ENCODE assay signal across 10 cellular contexts in the genomic region with DNA sequence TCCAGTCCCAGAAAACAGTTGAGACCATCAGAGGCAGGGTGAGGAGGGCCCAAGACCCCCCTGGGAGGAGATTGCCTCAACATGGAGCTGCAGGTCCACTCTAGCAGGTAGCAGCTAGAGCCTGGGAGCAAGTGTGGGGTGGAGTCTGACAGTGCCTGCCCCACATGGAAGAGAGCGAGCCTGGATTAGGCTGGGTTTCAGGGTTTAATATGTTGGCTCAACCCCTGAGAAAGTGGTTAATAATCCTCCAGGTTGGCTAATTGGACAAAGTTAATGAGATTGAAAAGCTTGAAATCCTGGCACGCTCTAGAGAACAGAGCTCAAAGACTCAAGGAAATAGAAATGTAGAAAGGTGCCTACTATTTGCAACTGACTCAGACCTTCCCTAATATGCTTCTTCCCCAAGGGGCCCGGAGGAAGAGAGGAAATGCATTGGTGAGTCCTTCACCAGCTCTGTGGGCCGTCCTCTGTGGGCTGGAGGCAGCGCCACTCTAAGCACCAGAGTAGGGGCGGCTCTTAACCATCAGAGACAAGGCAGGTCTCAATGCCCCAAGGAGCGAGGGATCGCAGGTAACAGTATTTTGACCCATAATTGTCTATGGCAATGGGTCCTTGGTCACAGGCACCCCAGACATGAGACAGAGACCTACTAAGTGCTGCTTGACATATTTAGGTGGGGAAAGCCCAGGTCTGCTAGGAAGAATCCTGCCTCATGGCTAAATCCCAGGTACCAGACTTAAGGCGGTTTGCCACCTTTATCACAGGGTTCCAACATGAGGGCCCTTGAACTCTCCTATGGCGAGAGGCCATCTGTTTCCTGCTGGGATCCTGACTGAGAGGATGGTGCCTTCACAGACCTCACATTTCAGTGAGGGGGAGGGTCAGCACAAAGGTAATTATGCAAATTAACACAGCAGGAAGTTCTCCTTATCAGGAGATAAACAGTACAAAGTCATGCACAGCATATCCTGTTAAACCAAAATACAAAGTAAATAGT. TPM values are rescaled to one million over a fixed set of nuclear protein-coding genes. Genes with fewer than 3 reads are reported as not detected.
DNase-seq lines count a peak whose midpoint lies in the region; ATAC-seq, FAIRE-seq and TF ChIP-seq lines count a peak whose summit lies in the region.
"Had no signal": no experiment of that assay in that cellular context is flagged by ENCODE, and none has a peak within 500 bp of the region (broad histone marks: within the 10 kb centered on the region; RNA-seq: fewer than 3 reads in every experiment).

No MANE protein-coding gene starts in this region.

- H3K36me3 Mint-ChIP-seq in endothelial cell (ENCODE audit: low read depth, unreplicated experiment), result no peaks in the 10 kb centered on the region

- H3K4me3 ChIP-seq in liver (ENCODE audit: low read depth in 1 of 3, low read length in 3 of 3), result no peak overlapping the region
- no peak overlapping the region for H3K4me3 ChIP-seq in HepG2 (replicated peaks in 1 of 3; ENCODE audit: insufficient read depth in 1 of 3, low read depth in 2 of 3, low read length in 3 of 3)
- H3K4me3 ChIP-seq in upper lobe of right lung, result no peak overlapping the region
- no peak overlapping the region for H3K4me3 ChIP-seq in MG63
- H3K4me3 ChIP-seq: HAP-1 had no signal

- H3K4me1 ChIP-seq in liver (ENCODE audit: control insufficient read depth in 4 of 4, insufficient read depth in 4 of 4, low read length in 3 of 4) (peaks cover 14 to 21% (median 16%) of the 10 kb centered on the region in 4 donors), HepG2 (ENCODE audit: insufficient read depth, low read length) (peaks cover 7% of the 10 kb centered on the region), upper lobe of right lung (peaks cover 14% of the 10 kb centered on the region)
- H3K4me1 ChIP-seq: HAP-1 had no signal

- ATAC-seq in HepG2 (no peak), upper lobe of right lung (peak; percentile 61), SK-N-SH treated with all-trans-retinoic acid at 6 μM for 48 hours (no peak), HG03442 (IDR thresholded peaks at IDR 0.05; ENCODE audit: unreplicated experiment) (no peak)

- TF ChIP-seq RAD21 in liver (IDR thresholded peaks at IDR 0.05) (peak in 1 of 2 donors; percentile 16), HepG2 (CRISPR knock-in tag; IDR thresholded peaks at IDR 0.05) (no peak)

- H3K4me2 ChIP-seq in HepG2 (ENCODE audit: low read depth, low read length), result no peak overlapping the region

- no peak overlapping the region for H3K4me3 Mint-ChIP-seq in endothelial cell (ENCODE audit: unreplicated experiment)

- TF ChIP-seq CTCF in liver (IDR thresholded peaks at IDR 0.05; ENCODE audit: low read depth, low read length, missing input control) (no peak), HepG2 (CRISPR knock-in tag; IDR thresholded peaks at IDR 0.05) (no peak), endothelial cell (IDR thresholded peaks at IDR 0.05; ENCODE audit: unreplicated experiment) (no peak), upper lobe of right lung (IDR thresholded peaks at IDR 0.05) (no peak)

- H3K4me1 Mint-ChIP-seq in endothelial cell (ENCODE audit: unreplicated experiment), result peaks cover 36% of the 10 kb centered on the region

- intact Hi-C loops in HepG2 (cut with micrococcal nuclease; ENCODE audit: unreplicated experiment) (no loop called here), upper lobe of right lung (cut with DNase I) (no loop called here)

- no peaks in the 10 kb centered on the region for H3K9me3 Mint-ChIP-seq in endothelial cell (ENCODE audit: unreplicated experiment)

- CTCF ChIA-PET in HepG2 (lab: Yijun Ruan, JAX; ENCODE audit: low intra/inter-chr PET ratio, low total read pairs), result no interaction called here

- no peaks in the 10 kb centered on the region for H3K79me2 ChIP-seq in HepG2 (ENCODE audit: insufficient read depth, low read length)

- 59% methylated on average over 10 of the region's 10 CpGs for WGBS in liver
- WGBS in HepG2 (ENCODE audit: low lambda C conversion rate), result 57% methylated on average over 10 of the region's 10 CpGs

- no peak for TF ChIP-seq EP300 in HepG2 (IDR thresholded peaks at IDR 0.05; ENCODE audit: low read depth in 2 of 2, low read length in 2 of 2)
- no peak for TF ChIP-seq EP300 in HepG2 (CRISPR knock-in tag; IDR thresholded peaks at IDR 0.05; ENCODE audit: borderline replicate concordance)

- peaks cover 6% of the 10 kb centered on the region for H3K27me3 Mint-ChIP-seq in endothelial cell (ENCODE audit: unreplicated experiment)

- no peak for DNase-seq in HepG2 (ENCODE audit: low spot score)
- peak; percentile 93 to 96 for DNase-seq in NCI-H524 (lab: John Stamatoyannopoulos, UW)
- DNase-seq in endothelial cell (ENCODE audit: low spot score), result no peak
- no peak for DNase-seq in upper lobe of right lung
- no peak for DNase-seq in MG63
- DNase-seq: nucleus accumbens had no signal

- H2AFZ ChIP-seq in HepG2 (ENCODE audit: low read length), result no peak overlapping the region

- no peaks in the 10 kb centered on the region for H4K20me1 ChIP-seq in HepG2 (ENCODE audit: insufficient read depth, low read length)

- H3K9ac ChIP-seq in liver (ENCODE audit: low read depth in 1 of 2, low read length in 2 of 2) (no peak overlapping the region), HepG2 (ENCODE audit: insufficient read depth, low read depth, low read length) (no peak overlapping the region)

- in situ Hi-C loops in HepG2 (cut with HindIII; ENCODE audit: extremely low pct_ligation_motif_present, low pct_unique_long_range_greater_than_20kb), result no loop called here

- no peak for TF ChIP-seq POLR2A in HepG2 (IDR thresholded peaks at IDR 0.05; ENCODE audit: insufficient read depth in 1 of 2, low read depth in 2 of 2, low read length in 2 of 2)

- H3K27me3 ChIP-seq in liver (ENCODE audit: control insufficient read depth in 4 of 4, insufficient read depth in 4 of 4, low read length in 3 of 4), result no peaks in the 10 kb centered on the region
- peaks cover 0 to 1% of the 10 kb centered on the region in 2 experiments; a peak in 1 of 5 replicates for H3K27me3 ChIP-seq in HepG2 (ENCODE audit: control insufficient read depth in 1 of 2, insufficient read depth in 2 of 2, low read length in 2 of 2)
- H3K27me3 ChIP-seq in upper lobe of right lung, result no peaks in the 10 kb centered on the region
- no peaks in the 10 kb centered on the region for H3K27me3 ChIP-seq in MG63

- no TSS peak for BruUV-seq in HepG2 (replicated peaks; lab: Mats Ljungman, UMichigan)

- POLR2A ChIA-PET in HepG2 (lab: Yijun Ruan, JAX), result no interaction called here

- H3K9me3 ChIP-seq in liver (ENCODE audit: control insufficient read depth in 4 of 4, low read length in 3 of 4), result no peaks in the 10 kb centered on the region
- no peaks in the 10 kb centered on the region for H3K9me3 ChIP-seq in HepG2 (ENCODE audit: low read length)
- H3K9me3 ChIP-seq in upper lobe of right lung, result no peaks in the 10 kb centered on the region
- no peaks in the 10 kb centered on the region for H3K9me3 ChIP-seq in MG63
- H3K9me3 ChIP-seq: HAP-1 had no signal

- H3K27ac Mint-ChIP-seq in endothelial cell (ENCODE audit: unreplicated experiment), result peak overlapping the region; percentile 62

- H3K36me3 ChIP-seq in liver (ENCODE audit: control insufficient read depth in 4 of 4, insufficient read depth in 3 of 4, low read depth in 1 of 4, low read length in 3 of 4) (no peaks in the 10 kb centered on the region), HepG2 (replicated peaks in 1 of 2; ENCODE audit: control insufficient read depth in 1 of 2, insufficient read depth in 2 of 2, low read length in 2 of 2) (no peaks in the 10 kb centered on the region), upper lobe of right lung (no peaks in the 10 kb centered on the region), MG63 (no peaks in the 10 kb centered on the region)
- H3K36me3 ChIP-seq: HAP-1 had no signal

- H3K27ac ChIP-seq in liver (ENCODE audit: low read depth in 1 of 2, low read length in 2 of 2) (peak overlapping the region; percentile 0 to 4), HepG2 (ENCODE audit: extremely low read length, insufficient read depth, low read length) (no peak overlapping the region), upper lobe of right lung (peak overlapping the region; percentile 18)

- FAIRE-seq in HepG2 (lab: Jason Lieb, UNC), result no peak

RNA-seq across cellular contexts. Expression of gene RSPH1, which starts 33.8 kb away (rescaled TPM):
- under 1 TPM; 0.09 to 0.17 TPM for total RNA-seq in liver
- polyA plus RNA-seq in liver, result under 1 TPM in 1 of 2 donors, not detected in 1; 0.16 TPM
- total RNA-seq in HepG2 (2016; rRNA removed; fragmentation: Illumina TruSeq; extraction: Trizol), result not detected in 2 replicates
- not detected in 2 replicates for total RNA-seq in HepG2 (2016; cell fraction: cytosol; rRNA removed; fragmentation: Illumina TruSeq; extraction: Trizol; ENCODE audit: low read depth)
- total RNA-seq in HepG2 (2016; cell fraction: insoluble cytoplasmic fraction; rRNA removed; fragmentation: Illumina TruSeq; extraction: Trizol), result not detected in 2 replicates
- total RNA-seq in HepG2 (2016; cell fraction: membrane; rRNA removed; fragmentation: Illumina TruSeq; extraction: Trizol), result not detected in 2 replicates
- total RNA-seq in HepG2 (2016; cell fraction: nucleus; rRNA removed; fragmentation: Illumina TruSeq; extraction: Trizol), result not detected in 2 replicates
- polyA plus RNA-seq in HepG2 (2011; rRNA removed), result not detected in 2 replicates
- polyA plus RNA-seq in HepG2 (2011; cell fraction: cytosol; rRNA removed), result not detected in 2 replicates
- not detected in 2 replicates for polyA plus RNA-seq in HepG2 (2011; cell fraction: nucleus; rRNA removed)
- not detected in 2 replicates for polyA plus RNA-seq in HepG2 (2012)
- not detected in 2 replicates for polyA plus RNA-seq in HepG2 (2016; cell fraction: cytosol; fragmentation: Illumina TruSeq; extraction: Trizol; ENCODE audit: low read depth)
- not detected in 2 replicates for polyA plus RNA-seq in HepG2 (2016; cell fraction: insoluble cytoplasmic fraction; fragmentation: Illumina TruSeq; extraction: Trizol; ENCODE audit: low read depth)
- not detected in 2 replicates for polyA plus RNA-seq in HepG2 (2016; cell fraction: membrane; fragmentation: Illumina TruSeq; extraction: Trizol; ENCODE audit: low read depth)
- not detected in 2 replicates for polyA plus RNA-seq in HepG2 (2016; cell fraction: nucleus; fragmentation: Illumina TruSeq; extraction: Trizol; ENCODE audit: insufficient read depth, low read depth)
- polyA minus RNA-seq in HepG2 (2011; rRNA and poly(A)+ RNA removed; ENCODE audit: low replicate concordance), result not detected in 2 replicates
- not detected in 2 replicates for polyA minus RNA-seq in HepG2 (2011; cell fraction: cytosol; rRNA and poly(A)+ RNA removed)
- not detected in 2 replicates for polyA minus RNA-seq in HepG2 (2011; cell fraction: nucleus; rRNA and poly(A)+ RNA removed)
- 0.82 TPM for total RNA-seq in endothelial cell (ENCODE audit: unreplicated experiment)
- 0.84 TPM for total RNA-seq in upper lobe of right lung
- total RNA-seq in MG63 (2014; rRNA removed; shearing (Covaris generic); ENCODE audit: low replicate concordance), result not detected in 2 replicates

RNA-seq across cellular contexts. Expression of gene SLC37A1, which starts 51.5 kb away (rescaled TPM):
- total RNA-seq in liver, result 1 to 10 TPM; 6.1 to 7.2 TPM
- 1 to 10 TPM; 2.0 to 2.4 TPM for polyA plus RNA-seq in liver
- 0.17 and 0.40 TPM in 2 replicates for total RNA-seq in HepG2 (2016; rRNA removed; fragmentation: Illumina TruSeq; extraction: Trizol)
- total RNA-seq in HepG2 (2016; cell fraction: cytosol; rRNA removed; fragmentation: Illumina TruSeq; extraction: Trizol; ENCODE audit: low read depth), result 0.18 TPM in 1 of 2 replicates, not detected in the other
- 0.10 and 0.28 TPM in 2 replicates for total RNA-seq in HepG2 (2016; cell fraction: insoluble cytoplasmic fraction; rRNA removed; fragmentation: Illumina TruSeq; extraction: Trizol)
- total RNA-seq in HepG2 (2016; cell fraction: membrane; rRNA removed; fragmentation: Illumina TruSeq; extraction: Trizol), result 0.31 and 0.48 TPM in 2 replicates
- 0.31 and 0.34 TPM in 2 replicates for total RNA-seq in HepG2 (2016; cell fraction: nucleus; rRNA removed; fragmentation: Illumina TruSeq; extraction: Trizol)
- 0.14 and 0.22 TPM in 2 replicates for polyA plus RNA-seq in HepG2 (2011; rRNA removed)
- 0.12 and 0.14 TPM in 2 replicates for polyA plus RNA-seq in HepG2 (2011; cell fraction: cytosol; rRNA removed)
- polyA plus RNA-seq in HepG2 (2011; cell fraction: nucleus; rRNA removed), result 0.19 and 0.29 TPM in 2 replicates
- 0.13 and 0.28 TPM in 2 replicates for polyA plus RNA-seq in HepG2 (2012)
- 0.18 and 0.58 TPM in 2 replicates for polyA plus RNA-seq in HepG2 (2016; cell fraction: cytosol; fragmentation: Illumina TruSeq; extraction: Trizol; ENCODE audit: low read depth)
- 0.12 and 0.25 TPM in 2 replicates for polyA plus RNA-seq in HepG2 (2016; cell fraction: insoluble cytoplasmic fraction; fragmentation: Illumina TruSeq; extraction: Trizol; ENCODE audit: low read depth)
- polyA plus RNA-seq in HepG2 (2016; cell fraction: membrane; fragmentation: Illumina TruSeq; extraction: Trizol; ENCODE audit: low read depth), result 0.35 and 0.40 TPM in 2 replicates
- 0.37 and 0.70 TPM in 2 replicates for polyA plus RNA-seq in HepG2 (2016; cell fraction: nucleus; fragmentation: Illumina TruSeq; extraction: Trizol; ENCODE audit: insufficient read depth, low read depth)
- polyA minus RNA-seq in HepG2 (2011; rRNA and poly(A)+ RNA removed; ENCODE audit: low replicate concordance), result 0.80 and 7.9 TPM in 2 replicates
- polyA minus RNA-seq in HepG2 (2011; cell fraction: cytosol; rRNA and poly(A)+ RNA removed), result 0.49 TPM in 1 of 2 replicates, not detected in the other
- 0.12 and 0.39 TPM in 2 replicates for polyA minus RNA-seq in HepG2 (2011; cell fraction: nucleus; rRNA and poly(A)+ RNA removed)
- total RNA-seq in endothelial cell (ENCODE audit: unreplicated experiment), result 12.3 TPM
- 21.6 TPM for total RNA-seq in upper lobe of right lung
- 2.1 and 5.0 TPM in 2 replicates for total RNA-seq in MG63 (2014; rRNA removed; shearing (Covaris generic); ENCODE audit: low replicate concordance)

RNA-seq across cellular contexts. Expression of gene UBASH3A, which starts 58.5 kb away (rescaled TPM):
- total RNA-seq in liver (under 1 TPM; 0.65 to 0.75 TPM), HepG2 (2016; rRNA removed; fragmentation: Illumina TruSeq; extraction: Trizol) (not detected in 2 replicates), endothelial cell (ENCODE audit: unreplicated experiment) (not detected), upper lobe of right lung (1.5 TPM)
- polyA plus RNA-seq in liver (under 1 TPM; 0.10 to 0.24 TPM), HepG2 (2011; rRNA removed) (0.03 TPM in 1 of 2 replicates, not detected in the other)
- not detected in 2 replicates for total RNA-seq in HepG2 (2016; cell fraction: cytosol; rRNA removed; fragmentation: Illumina TruSeq; extraction: Trizol; ENCODE audit: low read depth)
- not detected in 2 replicates for total RNA-seq in HepG2 (2016; cell fraction: insoluble cytoplasmic fraction; rRNA removed; fragmentation: Illumina TruSeq; extraction: Trizol)
- not detected in 2 replicates for total RNA-seq in HepG2 (2016; cell fraction: membrane; rRNA removed; fragmentation: Illumina TruSeq; extraction: Trizol)
- total RNA-seq in HepG2 (2016; cell fraction: nucleus; rRNA removed; fragmentation: Illumina TruSeq; extraction: Trizol), result not detected in 2 replicates
- polyA plus RNA-seq in HepG2 (2011; cell fraction: cytosol; rRNA removed), result not detected in 2 replicates
- 0.14 TPM in 1 of 2 replicates, not detected in the other for polyA plus RNA-seq in HepG2 (2011; cell fraction: nucleus; rRNA removed)
- polyA plus RNA-seq in HepG2 (2012), result not detected in 2 replicates
- not detected in 2 replicates for polyA plus RNA-seq in HepG2 (2016; cell fraction: cytosol; fragmentation: Illumina TruSeq; extraction: Trizol; ENCODE audit: low read depth)
- polyA plus RNA-seq in HepG2 (2016; cell fraction: insoluble cytoplasmic fraction; fragmentation: Illumina TruSeq; extraction: Trizol; ENCODE audit: low read depth), result not detected in 2 replicates
- polyA plus RNA-seq in HepG2 (2016; cell fraction: membrane; fragmentation: Illumina TruSeq; extraction: Trizol; ENCODE audit: low read depth), result not detected in 2 replicates
- not detected in 2 replicates for polyA plus RNA-seq in HepG2 (2016; cell fraction: nucleus; fragmentation: Illumina TruSeq; extraction: Trizol; ENCODE audit: insufficient read depth, low read depth)
- 0.05 and 0.24 TPM in 2 replicates for polyA minus RNA-seq in HepG2 (2011; rRNA and poly(A)+ RNA removed; ENCODE audit: low replicate concordance)
- not detected in 2 replicates for polyA minus RNA-seq in HepG2 (2011; cell fraction: cytosol; rRNA and poly(A)+ RNA removed)
- polyA minus RNA-seq in HepG2 (2011; cell fraction: nucleus; rRNA and poly(A)+ RNA removed), result not detected in 2 replicates
- total RNA-seq in MG63 (2014; rRNA removed; shearing (Covaris generic); ENCODE audit: low replicate concordance), result not detected in 2 replicates

Comparison
In these comparisons a context has a peak if more than half of its experiments do, and no peak if none do; other contexts are left out.
1. DNase-seq: peak in NCI-H524 (2 of 2); none in HepG2 (single experiment), endothelial cell (single experiment), upper lobe of right lung (single experiment) and MG63 (single experiment).